Comparison of ENCODE assay signal across 20 cellular contexts in genomic region chr12:113870035-113870434, GRCh38.
"Had no signal": no experiment of that assay in that cellular context is flagged by ENCODE, and none has a peak within 500 bp of the region (broad histone marks: within the 10 kb centered on the region; RNA-seq: fewer than 3 reads in every experiment).

No MANE protein-coding gene starts in this region.

- H3K36me3 ChIP-seq: cardiac muscle cell, transverse colon had no signal

- H3K4me1 Mint-ChIP-seq: activated CD4-positive, alpha-beta T cell treated with anti-CD3 and anti-CD28 coated beads for 36 hours; activated naive CD4-positive, alpha-beta T cell treated with anti-CD3 and anti-CD28 coated beads, Interleukin-2, amount 50 U/mL, for 24 hours had no signal

- H3K4me1 ChIP-seq: body of pancreas, heart left ventricle, transverse colon had no signal

- H3K27ac ChIP-seq: body of pancreas, cardiac muscle cell, heart left ventricle, transverse colon had no signal

- H3K9me3 ChIP-seq: body of pancreas, heart left ventricle, transverse colon had no signal

- DNase-seq: activated B cell treated with CpG ODN at 0.5 μM for 24 hours; activated CD4-positive, alpha-beta memory T cell treated with anti-CD3 and anti-CD28 coated beads for 36 hours; activated CD4-positive, alpha-beta T cell treated with anti-CD3 and anti-CD28 coated beads for 36 hours; activated gamma-delta T cell; body of pancreas; cortex of kidney; islet precursor cell; left cardiac atrium; nephron progenitor cell; occipital lobe; small intestine; stimulated activated CD4-positive, alpha-beta T cell treated with anti-CD3 and anti-CD28 coated beads, Interleukin-2, amount 100 ng/mL, for 24 hours; stimulated activated naive B cell treated with anti-CD40 and anti-IgM and Interleukin-4, amounts not matched to agents 10 μg/mL and 1 μg/mL and 100 μg/mL, for 72 hours; T1000; transverse colon had no signal

- H3K27me3 Mint-ChIP-seq: activated B cell treated with CpG ODN at 0.5 μM for 24 hours; activated CD4-positive, alpha-beta memory T cell treated with anti-CD3 and anti-CD28 coated beads for 36 hours; activated CD4-positive, alpha-beta T cell treated with anti-CD3 and anti-CD28 coated beads for 36 hours; activated naive CD4-positive, alpha-beta T cell treated with anti-CD3 and anti-CD28 coated beads, Interleukin-2, amount 50 U/mL, for 24 hours; stimulated activated naive B cell treated with anti-CD40 and anti-IgM and Interleukin-4, amounts not matched to agents 10 μg/mL and 1 μg/mL and 100 μg/mL, for 72 hours had no signal

- H3K9me3 Mint-ChIP-seq: activated B cell treated with CpG ODN at 0.5 μM for 24 hours; activated CD4-positive, alpha-beta memory T cell treated with anti-CD3 and anti-CD28 coated beads for 36 hours; activated naive CD4-positive, alpha-beta T cell treated with anti-CD3 and anti-CD28 coated beads, Interleukin-2, amount 50 U/mL, for 24 hours; activated T-helper 1 cell treated with anti-CD3 and anti-CD28 coated beads, Interleukin-12 subunit alpha, Interleukin-12 subunit beta, Interleukin-2, Interleukin-4 antibody, amounts not matched to agents 30 ng/mL and 10 ng/mL and 1 ng/mL, durations not matched to agents 14 hours and 24 hours and 36 hours; stimulated activated naive B cell treated with anti-CD40 and anti-IgM and Interleukin-4, amounts not matched to agents 10 μg/mL and 1 μg/mL and 100 μg/mL, for 72 hours had no signal

- H3K27me3 ChIP-seq: body of pancreas, cardiac muscle cell, heart left ventricle, transverse colon had no signal

- H3K4me3 Mint-ChIP-seq: activated B cell treated with CpG ODN at 0.5 μM for 24 hours; activated CD4-positive, alpha-beta memory T cell treated with anti-CD3 and anti-CD28 coated beads for 36 hours; activated CD4-positive, alpha-beta T cell treated with anti-CD3 and anti-CD28 coated beads for 36 hours; activated naive CD4-positive, alpha-beta T cell treated with anti-CD3 and anti-CD28 coated beads, Interleukin-2, amount 50 U/mL, for 24 hours; activated T-helper 1 cell treated with anti-CD3 and anti-CD28 coated beads, Interleukin-12 subunit alpha, Interleukin-12 subunit beta, Interleukin-2, Interleukin-4 antibody, amounts not matched to agents 30 ng/mL and 10 ng/mL and 1 ng/mL, durations not matched to agents 14 hours and 24 hours and 36 hours; nephron progenitor cell; stimulated activated naive B cell treated with anti-CD40 and anti-IgM and Interleukin-4, amounts not matched to agents 10 μg/mL and 1 μg/mL and 100 μg/mL, for 72 hours had no signal

- H3K27ac Mint-ChIP-seq: activated B cell treated with CpG ODN at 0.5 μM for 24 hours; activated CD4-positive, alpha-beta memory T cell treated with anti-CD3 and anti-CD28 coated beads for 36 hours; activated CD4-positive, alpha-beta T cell treated with anti-CD3 and anti-CD28 coated beads for 36 hours; activated naive CD4-positive, alpha-beta T cell treated with anti-CD3 and anti-CD28 coated beads, Interleukin-2, amount 50 U/mL, for 24 hours; activated T-helper 1 cell treated with anti-CD3 and anti-CD28 coated beads, Interleukin-12 subunit alpha, Interleukin-12 subunit beta, Interleukin-2, Interleukin-4 antibody, amounts not matched to agents 30 ng/mL and 10 ng/mL and 1 ng/mL, durations not matched to agents 14 hours and 24 hours and 36 hours; stimulated activated naive B cell treated with anti-CD40 and anti-IgM and Interleukin-4, amounts not matched to agents 10 μg/mL and 1 μg/mL and 100 μg/mL, for 72 hours had no signal

- ATAC-seq: activated CD4-positive, alpha-beta T cell treated with anti-CD3 and anti-CD28 coated beads for 36 hours; body of pancreas; heart left ventricle; left cardiac atrium; sciatic nerve; stimulated activated naive B cell treated with anti-CD40 and anti-IgM and Interleukin-4, amounts not matched to agents 10 μg/mL and 1 μg/mL and 100 μg/mL, for 72 hours had no signal

- H3K4me3 ChIP-seq: body of pancreas, cardiac muscle cell, heart left ventricle, transverse colon had no signal
